Comparison of ENCODE assay signal across 27 cellular contexts in genomic region chr11:75447415-75447814, GRCh38. TPM values are rescaled to one million over a fixed set of nuclear protein-coding genes. Genes with fewer than 3 reads are reported as not detected.
DNase-seq lines count a peak whose midpoint lies in the region; ATAC-seq and TF ChIP-seq lines count a peak whose summit lies in the region.
"Had no signal": no experiment of that assay in that cellular context is flagged by ENCODE, and none has a peak within 500 bp of the region (broad histone marks: within the 10 kb centered on the region; RNA-seq: fewer than 3 reads in every experiment).

No MANE protein-coding gene starts in this region.

- POLR2A ChIA-PET in IMR-90 (lab: Charles Lee; ENCODE audit: unreplicated experiment), result no interaction called here

- H3K27me3 ChIP-seq in heart right ventricle, result peaks cover 0 to 6% (median 0%) of the 10 kb centered on the region in 7 donors
- no peaks in the 10 kb centered on the region; the same call in 1 of the 2 replicates for H3K27me3 ChIP-seq in IMR-90 (ENCODE audit: control insufficient read depth, insufficient read depth, low read length)
- H3K27me3 ChIP-seq in osteoblast (ENCODE audit: insufficient read depth, low read length), result peaks cover 3% of the 10 kb centered on the region
- no peaks in the 10 kb centered on the region for H3K27me3 ChIP-seq in MG63
- H3K27me3 ChIP-seq: BE2C, BLaER1 had no signal

- H2BK120ac ChIP-seq in IMR-90 (ENCODE audit: low read depth, low read length), result no peak overlapping the region

- no peak for TF ChIP-seq CTCF in heart right ventricle (IDR thresholded peaks at IDR 0.05)
- TF ChIP-seq CTCF in IMR-90 (conservative IDR thresholded peaks at IDR 0.05; ENCODE audit: low read depth, low read length), result no peak
- no peak for TF ChIP-seq CTCF in endothelial cell (IDR thresholded peaks at IDR 0.05; ENCODE audit: unreplicated experiment)
- TF ChIP-seq CTCF in osteoblast (IDR thresholded peaks at IDR 0.05; ENCODE audit: extremely low read depth, low read depth, low read length), result no peak

- no TSS peak for BruUV-seq in IMR-90 (replicated peaks; lab: Mats Ljungman, UMichigan)

- H3K36me3 Mint-ChIP-seq in endothelial cell (ENCODE audit: low read depth, unreplicated experiment), result peaks cover 47% of the 10 kb centered on the region

- H4K20me1 ChIP-seq in IMR-90 (ENCODE audit: insufficient read depth, low read length) (no peaks in the 10 kb centered on the region), osteoblast (ENCODE audit: insufficient read depth, low read length) (no peaks in the 10 kb centered on the region)
- H4K20me1 ChIP-seq: BLaER1 had no signal

- H4K5ac ChIP-seq in IMR-90 (ENCODE audit: low read depth, low read length), result no peak overlapping the region

- H3K79me2 ChIP-seq in osteoblast (ENCODE audit: insufficient read depth, low read length), result no peaks in the 10 kb centered on the region

- peaks cover 24% of the 10 kb centered on the region for H3K4me1 Mint-ChIP-seq in endothelial cell (ENCODE audit: unreplicated experiment)
- H3K4me1 Mint-ChIP-seq: CD14-positive monocyte; CD8-positive, alpha-beta memory T cell had no signal

- DNase-seq in Right ventricle myocardium inferior (ENCODE audit: missing footprints) (peak; percentile 39), heart right ventricle (no peak), IMR-90 (no peak), endothelial cell (ENCODE audit: low spot score) (no peak), osteoblast (ENCODE audit: insufficient read length, low spot score, missing footprints) (peak; percentile 80), MG63 (no peak)
- DNase-seq: 8988T; ACHN; BE2C; C1 segment of cervical spinal cord; CD4-positive, alpha-beta memory T cell; CD4-positive, CD25-positive, alpha-beta regulatory T cell; CD8-positive, alpha-beta memory T cell; COR-L47; DMS 273 treated with DMSO at 0.1 percent for 48 hours; DMS153; DMS53; DMS79; DND-41; EL; GDM1 had no signal

- no peak overlapping the region for H3K4ac ChIP-seq in IMR-90 (ENCODE audit: low read depth, low read length)

- no peak overlapping the region for H3K4me3 Mint-ChIP-seq in endothelial cell (ENCODE audit: unreplicated experiment)
- H3K4me3 Mint-ChIP-seq: CD4-positive, alpha-beta memory T cell; CD4-positive, CD25-positive, alpha-beta regulatory T cell; CD8-positive, alpha-beta memory T cell had no signal

- H2BK20ac ChIP-seq in IMR-90 (ENCODE audit: low read depth, low read length), result no peak overlapping the region

- H3K27ac ChIP-seq in heart right ventricle (no peak overlapping the region), IMR-90 (ENCODE audit: insufficient read depth, low read length) (no peak overlapping the region), osteoblast (ENCODE audit: low read depth, low read length) (no peak overlapping the region)
- H3K27ac ChIP-seq: BLaER1 had no signal

- TF ChIP-seq POLR2A in IMR-90 (IDR thresholded peaks at IDR 0.05; ENCODE audit: low read depth, low read length), result no peak

- H3K9me3 Mint-ChIP-seq in endothelial cell (ENCODE audit: unreplicated experiment), result no peaks in the 10 kb centered on the region
- H3K9me3 Mint-ChIP-seq: CD4-positive, alpha-beta memory T cell; CD4-positive, CD25-positive, alpha-beta regulatory T cell; CD8-positive, alpha-beta memory T cell had no signal

- H2BK15ac ChIP-seq in IMR-90 (ENCODE audit: low read depth, low read length), result no peak overlapping the region

- H4K8ac ChIP-seq in IMR-90 (ENCODE audit: low read depth in 2 of 2, low read length in 2 of 2), result no peak overlapping the region

- H3K9ac ChIP-seq in IMR-90 (ENCODE audit: low read depth, low read length), result no peak overlapping the region
- H3K9ac ChIP-seq: BLaER1 had no signal

- H3K9me3 ChIP-seq in heart right ventricle (no peaks in the 10 kb centered on the region), IMR-90 (ENCODE audit: control insufficient read depth, insufficient read depth, low read length) (no peaks in the 10 kb centered on the region), osteoblast (ENCODE audit: low read depth, low read length) (no peaks in the 10 kb centered on the region), MG63 (no peaks in the 10 kb centered on the region)
- H3K9me3 ChIP-seq: BE2C, BLaER1 had no signal

- no peak overlapping the region for H3K4me2 ChIP-seq in IMR-90 (ENCODE audit: low read depth, low read length)
- H3K4me2 ChIP-seq in osteoblast (ENCODE audit: insufficient read depth, low read length), result no peak overlapping the region
- H3K4me2 ChIP-seq: BLaER1 had no signal

- H3K36me3 ChIP-seq in heart right ventricle (no peaks in the 10 kb centered on the region), IMR-90 (ENCODE audit: control insufficient read depth, insufficient read depth, low read length) (no peaks in the 10 kb centered on the region), osteoblast (ENCODE audit: insufficient read depth, low read length) (no peaks in the 10 kb centered on the region), MG63 (no peaks in the 10 kb centered on the region)
- H3K36me3 ChIP-seq: BE2C, BLaER1 had no signal

- peak overlapping the region; percentile 26 for H2AFZ ChIP-seq in IMR-90 (replicated peaks; ENCODE audit: low read length, poor library complexity)
- no peak overlapping the region for H2AFZ ChIP-seq in osteoblast (ENCODE audit: low read length)

- no peak overlapping the region for H3K56ac ChIP-seq in IMR-90 (ENCODE audit: extremely low read depth, insufficient read depth, low read length)

- no peak overlapping the region for H3K14ac ChIP-seq in IMR-90 (replicated peaks; ENCODE audit: low read depth, low read length)

- H2BK5ac ChIP-seq in IMR-90 (ENCODE audit: low read depth, low read length, poor library complexity, severe bottlenecking), result no peak overlapping the region

- no peaks in the 10 kb centered on the region for H3K79me1 ChIP-seq in IMR-90 (ENCODE audit: low read depth in 1 of 2, low read length in 2 of 2)

- no peak overlapping the region for H3K23ac ChIP-seq in IMR-90 (ENCODE audit: low read depth, low read length)

- H3K4me3 ChIP-seq in heart right ventricle (no peak overlapping the region), IMR-90 (ENCODE audit: insufficient read depth, low read depth, low read length) (no peak overlapping the region), osteoblast (ENCODE audit: insufficient read depth, low read length) (no peak overlapping the region), MG63 (no peak overlapping the region)
- H3K4me3 ChIP-seq: BLaER1, GM12878 had no signal

- no peak overlapping the region for H3K18ac ChIP-seq in IMR-90 (ENCODE audit: low read depth, low read length)

- H2AK9ac ChIP-seq in IMR-90 (replicated peaks; ENCODE audit: low read depth, low read length, poor library complexity), result no peak overlapping the region

- H2AK5ac ChIP-seq in IMR-90 (ENCODE audit: low read depth, low read length), result no peak overlapping the region

- 81 to 82% methylated on average over 5 of the region's 5 CpGs for WGBS in heart right ventricle, 2 donors
- no CpG with 5 or more reads among the region's 5 CpGs for WGBS in IMR-90 (ENCODE audit: extremely low coverage in 2 of 2, insufficient read length in 1 of 2), 2 experiments

- H3K9me1 ChIP-seq in IMR-90 (ENCODE audit: insufficient read depth, low read length), result no peaks in the 10 kb centered on the region

- dilution Hi-C loops in IMR-90 (cut with HindIII; ENCODE audit: low sequenced_read_pairs, unreplicated experiment), result no loop called here

- intact Hi-C loops in Right ventricle myocardium inferior (cut with DNase I), result no loop called here
- intact Hi-C loops in heart right ventricle (cut with DNase I), result loop anchor here in 4 of 10 donors (2.0 to 10.0 kb wide), 2 partner anchors 53 to 83 kb away; partner anchors contain the start of gene RPS3 (in 2 of the 4)
- intact Hi-C loops in IMR-90 (cut with micrococcal nuclease), result loop anchor here (5.0 kb wide), 1 partner anchor 420 kb away; no protein-coding TSS in a partner anchor

- no peak overlapping the region for H4K91ac ChIP-seq in IMR-90 (ENCODE audit: insufficient read depth, low read depth, low read length)

- H3K4me1 ChIP-seq in heart right ventricle, result peaks cover 0 to under 1% (median 0%) of the 10 kb centered on the region in 9 donors
- H3K4me1 ChIP-seq in IMR-90 (ENCODE audit: control insufficient read depth, insufficient read depth, low read length), result no peaks in the 10 kb centered on the region
- H3K4me1 ChIP-seq in osteoblast (ENCODE audit: insufficient read depth, low read length), result no peaks in the 10 kb centered on the region
- H3K4me1 ChIP-seq: BE2C, BLaER1 had no signal

- no peak for TF ChIP-seq RAD21 in IMR-90 (IDR thresholded peaks at IDR 0.05; ENCODE audit: low read length)

- H3K27ac Mint-ChIP-seq in endothelial cell (ENCODE audit: unreplicated experiment), result peak overlapping the region; percentile 18
- H3K27ac Mint-ChIP-seq: CD14-positive monocyte; CD4-positive, alpha-beta memory T cell; CD4-positive, CD25-positive, alpha-beta regulatory T cell; CD8-positive, alpha-beta memory T cell had no signal

- no peak for ATAC-seq in Right ventricle myocardium inferior
- ATAC-seq in heart right ventricle, result no peak
- no peak for ATAC-seq in IMR-90 (ENCODE audit: low read depth)
- no peak for ATAC-seq in GM21447 (IDR thresholded peaks at IDR 0.05; ENCODE audit: unreplicated experiment)
- ATAC-seq in HG03045 (IDR thresholded peaks at IDR 0.05; ENCODE audit: unreplicated experiment), result no peak
- ATAC-seq: GM12878 had no signal

- in situ Hi-C loops in IMR-90 (cut with MboI; ENCODE audit: low sequenced_read_pairs), result loop anchor here (5.0 kb wide), 1 partner anchor 85 kb away; no protein-coding TSS in a partner anchor

- H3K27me3 Mint-ChIP-seq in endothelial cell (ENCODE audit: unreplicated experiment), result peaks cover 31% of the 10 kb centered on the region
- H3K27me3 Mint-ChIP-seq: CD4-positive, alpha-beta memory T cell; CD4-positive, CD25-positive, alpha-beta regulatory T cell had no signal

- CTCF ChIA-PET in IMR-90 (lab: Yijun Ruan, JAX), result no interaction called here

RNA-seq across cellular contexts. Expression of gene KLHL35, which starts 14.4 kb away (rescaled TPM):
- total RNA-seq in Right ventricle myocardium inferior (0.68 TPM), heart right ventricle (under 1 TPM in 8 of 10 donors, not detected in 2; 0.20 to 0.81 (median 0.37) TPM), IMR-90 (2012; rRNA removed) (1.4 and 1.6 TPM in 2 replicates), endothelial cell (ENCODE audit: unreplicated experiment) (2.8 TPM), osteoblast (2.4 and 4.3 TPM in 2 replicates)
- polyA plus RNA-seq in heart right ventricle (under 1 TPM; 0.29 to 0.64 TPM), IMR-90 (2012; rRNA removed) (3.3 TPM in 2 replicates)
- 2.1 and 6.1 TPM in 2 replicates for polyA plus RNA-seq in IMR-90 (2012; cell fraction: cytosol; rRNA removed)
- polyA plus RNA-seq in IMR-90 (2012; cell fraction: nucleus; rRNA removed; ENCODE audit: low replicate concordance), result 4.0 and 10.4 TPM in 2 replicates
- total RNA-seq in MG63 (2014; rRNA removed; shearing (Covaris generic); ENCODE audit: low replicate concordance), result 0.12 and 3.9 TPM in 2 replicates
- total RNA-seq: G401 had no signal

RNA-seq across cellular contexts. Expression of gene RPS3, which starts 48.1 kb away (rescaled TPM):
- total RNA-seq in Right ventricle myocardium inferior (972 TPM), heart right ventricle (1,000 to 10,000 TPM in 2 of 10 donors, 100 to 1,000 TPM in 8; 803 to 1,301 (median 939) TPM), IMR-90 (2012; rRNA removed) (2,360 and 3,444 TPM in 2 replicates), endothelial cell (ENCODE audit: unreplicated experiment) (3,784 TPM), osteoblast (1,511 and 1,512 TPM in 2 replicates)
- polyA plus RNA-seq in heart right ventricle (1,000 to 10,000 TPM in 1 of 2 donors, 100 to 1,000 TPM in 1; 698 to 1,945 TPM), IMR-90 (2012; rRNA removed) (2,477 and 2,872 TPM in 2 replicates)
- polyA plus RNA-seq in IMR-90 (2012; cell fraction: cytosol; rRNA removed), result 2,410 and 4,196 TPM in 2 replicates
- 593 and 1,092 TPM in 2 replicates for polyA plus RNA-seq in IMR-90 (2012; cell fraction: nucleus; rRNA removed; ENCODE audit: low replicate concordance)
- 2,205 and 3,444 TPM in 2 replicates for total RNA-seq in MG63 (2014; rRNA removed; shearing (Covaris generic); ENCODE audit: low replicate concordance)

Comparison
In these comparisons a context has a peak if more than half of its experiments do, and no peak if none do; other contexts are left out.
1. DNase-seq: peak in Right ventricle myocardium inferior (single experiment) and osteoblast (single experiment); none in heart right ventricle (0 of 2), IMR-90 (single experiment), endothelial cell (single experiment) and MG63 (single experiment).